ENCODE assay signal across 32 cellular contexts in genomic region chr1:20143734-20144565, GRCh38. TPM values are rescaled to one million over a fixed set of nuclear protein-coding genes. Genes with fewer than 3 reads are reported as not detected.
"Had no signal": no experiment of that assay in that cellular context is flagged by ENCODE, and none has a peak within 500 bp of the region (broad histone marks: within the 10 kb centered on the region; RNA-seq: fewer than 3 reads in every experiment).

No MANE protein-coding gene starts in this region.

- H3K36me3 ChIP-seq: adrenal gland, ascending aorta, cardiac muscle cell, heart left ventricle, spleen, tibial nerve had no signal

- H3K27ac ChIP-seq: adrenal gland, ascending aorta, cardiac muscle cell, heart left ventricle, spleen, tibial nerve had no signal

- H3K9me3 Mint-ChIP-seq: activated naive CD8-positive, alpha-beta T cell treated with anti-CD3 and anti-CD28 coated beads for 36 hours; activated T-cell treated with anti-CD3 and anti-CD28 coated beads, Interleukin-2, amount 50 U/mL, for 72 hours; brain; endodermal cell; immature natural killer cell; mesothelial cell of epicardium; naive thymus-derived CD4-positive, alpha-beta T cell; neural crest cell; T-cell had no signal

- H3K27ac Mint-ChIP-seq: activated CD4-positive, alpha-beta T cell treated with anti-CD3 and anti-CD28 coated beads for 36 hours; activated naive CD8-positive, alpha-beta T cell treated with anti-CD3 and anti-CD28 coated beads for 36 hours; activated T-cell treated with anti-CD3 and anti-CD28 coated beads, Interleukin-2, amount 50 U/mL, for 72 hours; brain; endodermal cell; mesothelial cell of epicardium; naive thymus-derived CD4-positive, alpha-beta T cell; T-cell had no signal

- H3K27me3 ChIP-seq: adrenal gland, ascending aorta, cardiac muscle cell, heart left ventricle, spleen, tibial nerve had no signal

- H3K4me1 Mint-ChIP-seq: activated CD4-positive, alpha-beta T cell treated with anti-CD3 and anti-CD28 coated beads for 36 hours; activated naive CD8-positive, alpha-beta T cell treated with anti-CD3 and anti-CD28 coated beads for 36 hours; brain; endodermal cell; immature natural killer cell; mesothelial cell of epicardium; naive thymus-derived CD4-positive, alpha-beta T cell; neural crest cell; T-cell had no signal

- ATAC-seq: activated CD4-positive, alpha-beta T cell treated with anti-CD3 and anti-CD28 coated beads for 36 hours; activated T-cell treated with anti-CD3 and anti-CD28 coated beads, Interleukin-2, amount 50 U/mL, for 72 hours; esophagus mucosa; heart left ventricle; naive thymus-derived CD4-positive, alpha-beta T cell; right cardiac atrium; T-cell had no signal

- H3K36me3 Mint-ChIP-seq: activated naive CD8-positive, alpha-beta T cell treated with anti-CD3 and anti-CD28 coated beads for 36 hours; brain; immature natural killer cell; mesothelial cell of epicardium; naive thymus-derived CD4-positive, alpha-beta T cell; T-cell had no signal

- DNase-seq: activated CD4-positive, alpha-beta T cell treated with anti-CD3 and anti-CD28 coated beads for 36 hours; activated CD4-positive, CD25-positive, alpha-beta regulatory T cell; activated naive CD4-positive, alpha-beta T cell; activated naive CD8-positive, alpha-beta T cell treated with anti-CD3 and anti-CD28 coated beads for 36 hours; activated T-cell treated with anti-CD3 and anti-CD28 coated beads for 4 hours; activated T-cell treated with anti-CD3 and anti-CD28 coated beads, Interleukin-2, amount 50 U/mL, for 72 hours; cortex of kidney; endodermal cell; foreskin fibroblast; heart left ventricle; hypothalamus; immature natural killer cell; kidney glomerular epithelial cell; left ventricle myocardium superior; naive thymus-derived CD4-positive, alpha-beta T cell; occipital lobe; spleen; stimulated activated naive CD4-positive, alpha-beta T cell treated with Interleukin-2 at 50 U/mL for 16 hours; T-cell had no signal

- H3K4me1 ChIP-seq: adrenal gland, ascending aorta, tibial nerve had no signal

- H3K4me3 ChIP-seq: adrenal gland, ascending aorta, cardiac muscle cell, heart left ventricle, spleen, tibial nerve had no signal

- H3K4me3 Mint-ChIP-seq: activated CD4-positive, alpha-beta T cell treated with anti-CD3 and anti-CD28 coated beads for 36 hours; activated naive CD8-positive, alpha-beta T cell treated with anti-CD3 and anti-CD28 coated beads for 36 hours; activated T-cell treated with anti-CD3 and anti-CD28 coated beads, Interleukin-2, amount 50 U/mL, for 72 hours; brain; endodermal cell; immature natural killer cell; mesothelial cell of epicardium; naive thymus-derived CD4-positive, alpha-beta T cell; neural crest cell; T-cell had no signal

- H3K9me3 ChIP-seq: adrenal gland, ascending aorta, heart left ventricle, spleen, tibial nerve had no signal

RNA-seq across cellular contexts. Expression of gene PLA2G2F, which starts 4.8 kb away (rescaled TPM):
- total RNA-seq: activated CD4-positive, alpha-beta T cell treated with anti-CD3 and anti-CD28 coated beads for 36 hours; activated naive CD8-positive, alpha-beta T cell treated with anti-CD3 and anti-CD28 coated beads for 36 hours; activated T-cell treated with anti-CD3 and anti-CD28 coated beads, Interleukin-2, amount 50 U/mL, for 72 hours; adrenal gland; ascending aorta; cardiac muscle cell; cerebellum; endodermal cell; heart left ventricle; left ventricle myocardium superior; mesothelial cell of epicardium; naive thymus-derived CD4-positive, alpha-beta T cell; neural crest cell; occipital lobe; right cardiac atrium; spleen; T-cell; T-helper 2 cell treated with Interferon-gamma antibody and Interleukin-4, amounts not matched to agents 100 ng/mL and 5 ng/mL, for 36 hours; temporal lobe; tibial nerve had no signal
- polyA plus RNA-seq: cardiac muscle cell; heart left ventricle; immature natural killer cell; naive thymus-derived CD4-positive, alpha-beta T cell; right cardiac atrium; spleen had no signal

RNA-seq across cellular contexts. Expression of gene PLA2G2D, which starts 24.6 kb away (rescaled TPM):
- total RNA-seq: activated CD4-positive, alpha-beta T cell treated with anti-CD3 and anti-CD28 coated beads for 36 hours; activated naive CD8-positive, alpha-beta T cell treated with anti-CD3 and anti-CD28 coated beads for 36 hours; activated T-cell treated with anti-CD3 and anti-CD28 coated beads, Interleukin-2, amount 50 U/mL, for 72 hours; adrenal gland; ascending aorta; cardiac muscle cell; cerebellum; endodermal cell; left ventricle myocardium superior; mesothelial cell of epicardium; naive thymus-derived CD4-positive, alpha-beta T cell; neural crest cell; occipital lobe; right cardiac atrium; T-cell; T-helper 2 cell treated with Interferon-gamma antibody and Interleukin-4, amounts not matched to agents 100 ng/mL and 5 ng/mL, for 36 hours; temporal lobe; tibial nerve; urinary bladder had no signal
- polyA plus RNA-seq: adrenal gland; cardiac muscle cell; heart left ventricle; immature natural killer cell; naive thymus-derived CD4-positive, alpha-beta T cell; right cardiac atrium; urinary bladder had no signal

RNA-seq across cellular contexts. Expression of gene UBXN10, which starts 41.9 kb away (rescaled TPM):
- total RNA-seq: ascending aorta had no signal

RNA-seq across cellular contexts. Expression of gene PLA2G2C, which starts 42.4 kb away (rescaled TPM):
- total RNA-seq: activated naive CD8-positive, alpha-beta T cell treated with anti-CD3 and anti-CD28 coated beads for 36 hours; ascending aorta; cardiac muscle cell; cerebellum; endodermal cell; left ventricle myocardium superior; neural crest cell; occipital lobe; temporal lobe; tibial nerve; urinary bladder had no signal
- polyA plus RNA-seq: cardiac muscle cell; heart left ventricle; immature natural killer cell; naive thymus-derived CD4-positive, alpha-beta T cell; spleen; urinary bladder had no signal
